Comparison of ENCODE assay signal across 26 cellular contexts in genomic region chr10:84363434-84363833, GRCh38. TPM values are rescaled to one million over a fixed set of nuclear protein-coding genes. Genes with fewer than 3 reads are reported as not detected.
DNase-seq lines count a peak whose midpoint lies in the region; ATAC-seq and TF ChIP-seq lines count a peak whose summit lies in the region.
"Had no signal": no experiment of that assay in that cellular context is flagged by ENCODE, and none has a peak within 500 bp of the region (broad histone marks: within the 10 kb centered on the region; RNA-seq: fewer than 3 reads in every experiment).

No MANE protein-coding gene starts in this region.

- no peaks in the 10 kb centered on the region for H3K36me3 ChIP-seq in naive thymus-derived CD4-positive, alpha-beta T cell (ENCODE audit: control insufficient read depth in 2 of 3, insufficient read depth in 3 of 3, low read length in 3 of 3)
- H3K36me3 ChIP-seq in ovary, result no peaks in the 10 kb centered on the region
- H3K36me3 ChIP-seq: BLaER1, left lung, Peyer's patch, right atrium auricular region, stomach, tibial nerve had no signal

- no peaks in the 10 kb centered on the region for H3K27me3 Mint-ChIP-seq in CD4-positive, alpha-beta T cell
- no peaks in the 10 kb centered on the region for H3K27me3 Mint-ChIP-seq in activated CD8-positive, alpha-beta T cell treated with anti-CD3 and anti-CD28 coated beads for 36 hours
- no peaks in the 10 kb centered on the region for H3K27me3 Mint-ChIP-seq in naive thymus-derived CD4-positive, alpha-beta T cell
- H3K27me3 Mint-ChIP-seq: effector memory CD8-positive, alpha-beta T cell; IgD-negative memory B cell had no signal

- H3K9me3 ChIP-seq in CD4-positive, alpha-beta T cell (ENCODE audit: control insufficient read depth, low read length), result no peaks in the 10 kb centered on the region
- no peaks in the 10 kb centered on the region for H3K9me3 ChIP-seq in naive thymus-derived CD4-positive, alpha-beta T cell (ENCODE audit: control insufficient read depth in 2 of 3, low read length in 3 of 3)
- no peaks in the 10 kb centered on the region for H3K9me3 ChIP-seq in ovary
- H3K9me3 ChIP-seq: BLaER1, left lung, Peyer's patch, right atrium auricular region, stomach, tibial nerve had no signal

- intact Hi-C loops in CD4-positive, alpha-beta T cell (cut with DNase I, micrococcal nuclease), result no loop called here
- intact Hi-C loops in activated CD8-positive, alpha-beta T cell treated with anti-CD3 and anti-CD28 coated beads for 36 hours (cut with micrococcal nuclease), result no loop called here
- intact Hi-C loops in naive thymus-derived CD4-positive, alpha-beta T cell (cut with micrococcal nuclease), result no loop called here
- intact Hi-C loops in ovary (cut with DNase I), result no loop called here

- no peak for TF ChIP-seq EP300 in ovary (IDR thresholded peaks at IDR 0.05)

- H3K27ac Mint-ChIP-seq in CD4-positive, alpha-beta T cell, result peak overlapping the region; percentile 54
- peak overlapping the region; percentile 72 for H3K27ac Mint-ChIP-seq in activated CD8-positive, alpha-beta T cell treated with anti-CD3 and anti-CD28 coated beads for 36 hours
- H3K27ac Mint-ChIP-seq in naive thymus-derived CD4-positive, alpha-beta T cell, result peak overlapping the region in 7 of 9 donors; percentile 1 to 84 (median 18)
- H3K27ac Mint-ChIP-seq: GM23338, HFFc6, IgD-negative memory B cell had no signal

- peaks cover 82% of the 10 kb centered on the region for H3K4me1 Mint-ChIP-seq in CD4-positive, alpha-beta T cell (ENCODE audit: low read depth)
- H3K4me1 Mint-ChIP-seq in activated CD8-positive, alpha-beta T cell treated with anti-CD3 and anti-CD28 coated beads for 36 hours (ENCODE audit: low read depth), result peaks cover 74% of the 10 kb centered on the region
- peaks cover 41 to 78% (median 76%) of the 10 kb centered on the region in 7 donors for H3K4me1 Mint-ChIP-seq in naive thymus-derived CD4-positive, alpha-beta T cell

- no peak for TF ChIP-seq POLR2A in ovary (IDR thresholded peaks at IDR 0.05)

- peak; percentile 24 for ATAC-seq in CD4-positive, alpha-beta T cell (ENCODE audit: poor library complexity)
- peak; percentile 46 for ATAC-seq in activated CD8-positive, alpha-beta T cell treated with anti-CD3 and anti-CD28 coated beads for 36 hours
- no peak for ATAC-seq in naive thymus-derived CD4-positive, alpha-beta T cell
- ATAC-seq in HG03571 (IDR thresholded peaks at IDR 0.05; ENCODE audit: unreplicated experiment), result no peak
- ATAC-seq: effector memory CD8-positive, alpha-beta T cell; GM23338; left lung had no signal

- CTCF ChIA-PET in CD4-positive, alpha-beta T cell (lab: Charles Lee), result interaction anchor here (2.1 to 6.1 kb wide), 2 partner anchors 11 to 29 kb away, joined by 7 to 30 read pairs; no protein-coding TSS in a partner anchor
- CTCF ChIA-PET in activated CD8-positive, alpha-beta T cell treated with anti-CD3 and anti-CD28 coated beads for 36 hours (lab: Charles Lee), result interaction anchor here (1.0 to 18.4 kb wide), 6 partner anchors 8 to 174 kb away, joined by 3 to 184 read pairs (median 8); no protein-coding TSS in a partner anchor
- CTCF ChIA-PET in naive thymus-derived CD4-positive, alpha-beta T cell (lab: Charles Lee), result interaction anchor here (1.4 kb wide), 1 partner anchor 173 kb away, joined by 5 read pairs; no protein-coding TSS in a partner anchor

- POLR2A ChIA-PET in CD4-positive, alpha-beta T cell (lab: Charles Lee), result no interaction called here
- POLR2A ChIA-PET in activated CD8-positive, alpha-beta T cell treated with anti-CD3 and anti-CD28 coated beads for 36 hours (lab: Charles Lee), result interaction anchor here (1.0 to 1.3 kb wide), 2 partner anchors 11 to 34 kb away, joined by 3 to 4 read pairs; no protein-coding TSS in a partner anchor
- POLR2A ChIA-PET in naive thymus-derived CD4-positive, alpha-beta T cell (lab: Charles Lee), result no interaction called here

- H3K4me1 ChIP-seq in naive thymus-derived CD4-positive, alpha-beta T cell (ENCODE audit: control insufficient read depth in 2 of 2, insufficient read depth in 2 of 2, low read length in 2 of 2), result peaks cover 23 to 29% of the 10 kb centered on the region in 2 donors
- H3K4me1 ChIP-seq in ovary (ENCODE audit: insufficient read depth), result peaks cover 2% of the 10 kb centered on the region

- H3K9me3 Mint-ChIP-seq in CD4-positive, alpha-beta T cell, result no peaks in the 10 kb centered on the region
- H3K9me3 Mint-ChIP-seq in activated CD8-positive, alpha-beta T cell treated with anti-CD3 and anti-CD28 coated beads for 36 hours, result peaks cover 1% of the 10 kb centered on the region
- H3K9me3 Mint-ChIP-seq in naive thymus-derived CD4-positive, alpha-beta T cell, result no peaks in the 10 kb centered on the region
- H3K9me3 Mint-ChIP-seq: effector memory CD8-positive, alpha-beta T cell; GM23338; HFFc6; IgD-negative memory B cell had no signal

- peak overlapping the region; percentile 43 for H3K4me3 Mint-ChIP-seq in CD4-positive, alpha-beta T cell
- H3K4me3 Mint-ChIP-seq in activated CD8-positive, alpha-beta T cell treated with anti-CD3 and anti-CD28 coated beads for 36 hours, result no peak overlapping the region
- peak overlapping the region in 1 of 10 donors; percentile 74 for H3K4me3 Mint-ChIP-seq in naive thymus-derived CD4-positive, alpha-beta T cell
- H3K4me3 Mint-ChIP-seq: effector memory CD8-positive, alpha-beta T cell; GM23338; HFFc6; IgD-negative memory B cell had no signal

- TF ChIP-seq CTCF in CD4-positive, alpha-beta T cell (IDR thresholded peaks at IDR 0.05), result no peak
- TF ChIP-seq CTCF in activated CD8-positive, alpha-beta T cell treated with anti-CD3 and anti-CD28 coated beads for 36 hours (IDR thresholded peaks at IDR 0.05), result no peak
- no peak for TF ChIP-seq CTCF in ovary (IDR thresholded peaks at IDR 0.05)

- peaks cover 5% of the 10 kb centered on the region for H3K36me3 Mint-ChIP-seq in CD4-positive, alpha-beta T cell (ENCODE audit: low read depth)
- H3K36me3 Mint-ChIP-seq in activated CD8-positive, alpha-beta T cell treated with anti-CD3 and anti-CD28 coated beads for 36 hours (ENCODE audit: low read depth), result peaks cover 12% of the 10 kb centered on the region
- H3K36me3 Mint-ChIP-seq in naive thymus-derived CD4-positive, alpha-beta T cell, result peaks cover 0 to 12% (median 0%) of the 10 kb centered on the region in 5 donors

- no peak overlapping the region for H3K27ac ChIP-seq in CD4-positive, alpha-beta T cell (ENCODE audit: low read depth, low read length)
- peak overlapping the region; percentile 21 for H3K27ac ChIP-seq in naive thymus-derived CD4-positive, alpha-beta T cell (ENCODE audit: low read depth, low read length)
- no peak overlapping the region for H3K27ac ChIP-seq in ovary
- H3K27ac ChIP-seq: BLaER1, left lung, Peyer's patch, right atrium auricular region, stomach, tibial nerve had no signal

- no peaks in the 10 kb centered on the region for H3K27me3 ChIP-seq in CD4-positive, alpha-beta T cell (ENCODE audit: control insufficient read depth, insufficient read depth, low read length)
- no peaks in the 10 kb centered on the region for H3K27me3 ChIP-seq in naive thymus-derived CD4-positive, alpha-beta T cell (ENCODE audit: control insufficient read depth in 2 of 2, insufficient read depth in 2 of 2, low read length in 2 of 2)
- no peaks in the 10 kb centered on the region for H3K27me3 ChIP-seq in ovary
- H3K27me3 ChIP-seq: BLaER1, left lung, Peyer's patch, right atrium auricular region, stomach, tibial nerve had no signal

- WGBS in ovary, 3 donors, result 93 to 94% (median 94%) methylated on average over 4 of the region's 4 CpGs

- DNase-seq in CD1c-positive myeloid dendritic cell (ENCODE audit: extremely low spot score) (peak; percentile 63), ovary (no peak)
- no peak for DNase-seq in CD4-positive, alpha-beta T cell
- DNase-seq in activated CD8-positive, alpha-beta T cell treated with anti-CD3 and anti-CD28 coated beads for 36 hours, result no peak
- DNase-seq in naive thymus-derived CD4-positive, alpha-beta T cell, result no peak
- DNase-seq in central memory CD4-positive, alpha-beta T cell, result no peak
- DNase-seq: Calu3; DMS79; effector memory CD8-positive, alpha-beta T cell; HFFc6; islet precursor cell; left lung; mesenchymal stem cell; NCI-H146; NCI-H345; Peyer's patch; SIG-M5; small intestine; stomach; T-helper 9 cell had no signal

- no peak overlapping the region for H3K4me3 ChIP-seq in naive thymus-derived CD4-positive, alpha-beta T cell (ENCODE audit: low read length)
- no peak overlapping the region for H3K4me3 ChIP-seq in ovary
- H3K4me3 ChIP-seq: BLaER1, GM23338, left lung, Peyer's patch, right atrium auricular region, stomach, tibial nerve had no signal

RNA-seq across cellular contexts. Expression of gene CCSER2, which starts 35.0 kb away (rescaled TPM):
- total RNA-seq in CD4-positive, alpha-beta T cell, result 100 to 1,000 TPM; 134 to 148 TPM
- total RNA-seq in activated CD8-positive, alpha-beta T cell treated with anti-CD3 and anti-CD28 coated beads for 36 hours, result 10 to 100 TPM; 56.9 to 57.5 TPM
- total RNA-seq in naive thymus-derived CD4-positive, alpha-beta T cell, result 100 to 1,000 TPM in 3 of 5 experiments, 10 to 100 TPM in 2; 91.1 to 133 (median 114) TPM
- 10 to 100 TPM; 59.1 to 85.3 TPM for polyA plus RNA-seq in naive thymus-derived CD4-positive, alpha-beta T cell
- 10 to 100 TPM; 26.5 to 86.3 (median 51.5) TPM for total RNA-seq in ovary
- polyA plus RNA-seq in ovary, result 10 to 100 TPM; 12.2 to 32.2 TPM

Comparison
In these comparisons a context has a peak if more than half of its experiments do, and no peak if none do; other contexts are left out.
1. ATAC-seq: peak in CD4-positive, alpha-beta T cell (single experiment) and activated CD8-positive, alpha-beta T cell treated with anti-CD3 and anti-CD28 coated beads for 36 hours (single experiment); none in naive thymus-derived CD4-positive, alpha-beta T cell (single experiment) and HG03571 (single experiment).
2. H3K27ac Mint-ChIP-seq: peak in every context shown above with its lines; median percentile 72 in activated CD8-positive, alpha-beta T cell treated with anti-CD3 and anti-CD28 coated beads for 36 hours; 54 in CD4-positive, alpha-beta T cell; 18 in naive thymus-derived CD4-positive, alpha-beta T cell.